8 cellular contexts compared by ENCODE assay signal in genomic region chr9:130054428-130054786, GRCh38. TPM values are rescaled to one million over a fixed set of nuclear protein-coding genes. Genes with fewer than 3 reads are reported as not detected.
DNase-seq lines count a peak whose midpoint lies in the region; ATAC-seq and TF ChIP-seq lines count a peak whose summit lies in the region.

No MANE protein-coding gene starts in this region.

- no peaks in the 10 kb centered on the region for H3K27me3 Mint-ChIP-seq in CD8-positive, alpha-beta memory T cell

- peak overlapping the region; percentile 99 for H3K4me2 ChIP-seq in OCI-LY7 (ENCODE audit: low read length)
- peak overlapping the region; percentile 61 for H3K4me2 ChIP-seq in neuronal stem cell (ENCODE audit: insufficient read depth, low read length, poor library complexity, severe bottlenecking)

- H3K23ac ChIP-seq in neuronal stem cell (ENCODE audit: low read depth, low read length, poor library complexity), result no peak overlapping the region

- peak overlapping the region; percentile 98 for H3K27ac ChIP-seq in CD8-positive, alpha-beta memory T cell (ENCODE audit: low read depth, low read length)
- H3K27ac ChIP-seq in OCI-LY7 (ENCODE audit: low read depth, low read length, poor library complexity, severe bottlenecking), result peak overlapping the region; percentile 40
- peak overlapping the region; percentile 87 for H3K27ac ChIP-seq in neuronal stem cell (replicated peaks; ENCODE audit: low read length)

- H3K27ac Mint-ChIP-seq in CD8-positive, alpha-beta memory T cell, result peak overlapping the region; percentile 91 to 100 (median 96)

- H4K91ac ChIP-seq in neuronal stem cell (ENCODE audit: low read depth, low read length, poor library complexity), result no peak overlapping the region

- H3K4me1 Mint-ChIP-seq in CD8-positive, alpha-beta memory T cell, result peaks cover 20 to 49% (median 43%) of the 10 kb centered on the region in 3 donors

- H3K4me3 Mint-ChIP-seq in CD8-positive, alpha-beta memory T cell, result peak overlapping the region; percentile 90 to 99 (median 94)

- H2BK120ac ChIP-seq in neuronal stem cell (ENCODE audit: low read depth, low read length), result no peak overlapping the region

- H3K9ac ChIP-seq in neuronal stem cell (ENCODE audit: low read depth, low read length, poor library complexity), result peak overlapping the region; percentile 93

- no peak overlapping the region for H3K4ac ChIP-seq in neuronal stem cell (ENCODE audit: low read length)

- no peak for DNase-seq in CD8-positive, alpha-beta memory T cell
- DNase-seq in OCI-LY7 (ENCODE audit: low spot score) (no peak), epithelial cell of proximal tubule (ENCODE audit: low read depth) (no peak), neuronal stem cell (ENCODE audit: low spot score) (no peak), GM13977 (ENCODE audit: low spot score) (no peak), NCI-H2196 treated with DMSO at 0.1 percent for 48 hours (lab: John Stamatoyannopoulos, UW; ENCODE audit: unreplicated experiment) (no peak)
- no peak for DNase-seq in stimulated activated CD4-positive, alpha-beta T cell treated with anti-CD3 and anti-CD28 coated beads, Interleukin-2, amount 100 ng/mL, for 48 hours

- H2AFZ ChIP-seq in OCI-LY7 (ENCODE audit: low read length) (peak overlapping the region; percentile 59; the same call in 1 of the 2 replicates), neuronal stem cell (ENCODE audit: low read length) (peak overlapping the region; percentile 98)

- no peak overlapping the region for H2BK15ac ChIP-seq in neuronal stem cell (ENCODE audit: low read length)

- no peaks in the 10 kb centered on the region for H3K9me3 Mint-ChIP-seq in CD8-positive, alpha-beta memory T cell

- in situ Hi-C loops in GM13977 (cut with MboI; ENCODE audit: low pct_unique_long_range_greater_than_20kb, low sequenced_read_pairs, unreplicated experiment), result no loop called here

- peak overlapping the region; percentile 99 for H3K4me3 ChIP-seq in CD8-positive, alpha-beta memory T cell (ENCODE audit: low read length)
- H3K4me3 ChIP-seq in OCI-LY7 (ENCODE audit: low read depth, low read length, poor library complexity, severe bottlenecking), result peak overlapping the region; percentile 92
- peak overlapping the region; percentile 96 for H3K4me3 ChIP-seq in epithelial cell of proximal tubule (ENCODE audit: low read depth, low read length)
- peak overlapping the region; percentile 70 to 96 for H3K4me3 ChIP-seq in neuronal stem cell (ENCODE audit: low read length in 2 of 2)

- peaks cover 0 to 23% (median 4%) of the 10 kb centered on the region in 3 donors for H3K36me3 Mint-ChIP-seq in CD8-positive, alpha-beta memory T cell

- no peak overlapping the region for H3K14ac ChIP-seq in neuronal stem cell (ENCODE audit: low read length)

- TSS peak; percentile 68 for BruUV-seq in OCI-LY7 (replicated peaks; lab: Mats Ljungman, UMichigan)

- H2BK12ac ChIP-seq in neuronal stem cell (ENCODE audit: low read length), result no peak overlapping the region

- peaks cover 18% of the 10 kb centered on the region for H3K4me1 ChIP-seq in CD8-positive, alpha-beta memory T cell (ENCODE audit: insufficient read depth, low read length)
- H3K4me1 ChIP-seq in OCI-LY7 (ENCODE audit: insufficient read depth, low read length, poor library complexity, severe bottlenecking) (peaks cover 52% of the 10 kb centered on the region), neuronal stem cell (ENCODE audit: control insufficient read depth in 2 of 2, insufficient read depth in 1 of 2, low read depth in 1 of 2, low read length in 2 of 2) (peaks cover 0 to 7% of the 10 kb centered on the region in 2 donors)

- intact Hi-C loops in OCI-LY7 (cut with micrococcal nuclease; ENCODE audit: unreplicated experiment), result no loop called here

- no peaks in the 10 kb centered on the region; the same call in 1 of the 2 replicates for H4K20me1 ChIP-seq in OCI-LY7 (ENCODE audit: insufficient read depth, low read length)

- H2BK5ac ChIP-seq in neuronal stem cell (ENCODE audit: low read length), result no peak overlapping the region

- no peak overlapping the region for H3K18ac ChIP-seq in neuronal stem cell (ENCODE audit: low read length)

- H3K79me1 ChIP-seq in neuronal stem cell (ENCODE audit: low read depth, low read length), result peaks cover 4% of the 10 kb centered on the region

- H3K9me2 ChIP-seq in OCI-LY7 (ENCODE audit: insufficient read depth, low read length), result no peaks in the 10 kb centered on the region

- peak overlapping the region; percentile 25 for H2AK5ac ChIP-seq in neuronal stem cell (ENCODE audit: low read depth, low read length)

- peaks cover 74% of the 10 kb centered on the region for H3K79me2 ChIP-seq in OCI-LY7 (ENCODE audit: insufficient read depth, low read depth, low read length)

- POLR2A ChIA-PET in CD8-positive, alpha-beta memory T cell (lab: Charles Lee), result interaction anchor here (1.4 to 2.0 kb wide), 5 partner anchors 9 to 168 kb away, joined by 5 to 13 read pairs (median 7); partner anchors contain the start of gene FNBP1
- POLR2A ChIA-PET in OCI-LY7 (lab: Charles Lee), result interaction anchor here (0.8 to 1.8 kb wide), 5 partner anchors 7 to 169 kb away, joined by 3 to 10 read pairs (median 6); no protein-coding TSS in a partner anchor

- CTCF ChIA-PET in CD8-positive, alpha-beta memory T cell (lab: Charles Lee), result interaction anchor here (0.9 to 2.6 kb wide), 4 partner anchors 10 to 166 kb away, joined by 3 to 16 read pairs (median 5); no protein-coding TSS in a partner anchor
- CTCF ChIA-PET in OCI-LY7 (lab: Charles Lee; ENCODE audit: unreplicated experiment), result no interaction called here

- no peak for TF ChIP-seq CTCF in OCI-LY7 (conservative IDR thresholded peaks at IDR 0.05; ENCODE audit: low read length)
- TF ChIP-seq CTCF in epithelial cell of proximal tubule (conservative IDR thresholded peaks at IDR 0.05; ENCODE audit: low read depth, low read length), result no peak
- no peak for TF ChIP-seq CTCF in GM13977 (IDR thresholded peaks at IDR 0.05; ENCODE audit: extremely low read depth, insufficient read depth, missing control alignments)

- WGBS in neuronal stem cell (ENCODE audit: extremely low coverage in 2 of 2, insufficient read length in 2 of 2, insufficient replicate concordance in 1 of 2), 2 donors, result no CpG with 5 or more reads among the region's 10 CpGs

- H3K27me3 ChIP-seq in CD8-positive, alpha-beta memory T cell (ENCODE audit: insufficient read depth, low read length, poor library complexity, severe bottlenecking), result no peaks in the 10 kb centered on the region
- H3K27me3 ChIP-seq in neuronal stem cell (ENCODE audit: control insufficient read depth in 3 of 3, insufficient read depth in 3 of 3, low read depth in 1 of 3, low read length in 3 of 3), result no peaks in the 10 kb centered on the region

- ATAC-seq in HG02610 (IDR thresholded peaks at IDR 0.05; ENCODE audit: unreplicated experiment), result no peak

- H3K36me3 ChIP-seq in CD8-positive, alpha-beta memory T cell (ENCODE audit: insufficient read depth, low read length), result no peaks in the 10 kb centered on the region
- H3K36me3 ChIP-seq in OCI-LY7 (ENCODE audit: insufficient read depth, low read length), result peaks cover 16% of the 10 kb centered on the region; the same call in 1 of the 2 replicates
- H3K36me3 ChIP-seq in neuronal stem cell (replicated peaks in 1 of 2; ENCODE audit: control insufficient read depth in 2 of 2, insufficient read depth in 2 of 2, low read length in 2 of 2), result peaks cover 0 to 19% of the 10 kb centered on the region in 2 donors

- H3K9me3 ChIP-seq in CD8-positive, alpha-beta memory T cell (ENCODE audit: low read length), result no peaks in the 10 kb centered on the region
- H3K9me3 ChIP-seq in OCI-LY7 (ENCODE audit: low read length) (no peaks in the 10 kb centered on the region), neuronal stem cell (replicated peaks in 1 of 2; ENCODE audit: control insufficient read depth in 2 of 2, insufficient read depth in 1 of 2, low read depth in 1 of 2, low read length in 2 of 2) (no peaks in the 10 kb centered on the region)

- H4K8ac ChIP-seq in neuronal stem cell (ENCODE audit: low read depth, low read length), result no peak overlapping the region

RNA-seq across cellular contexts. Expression of gene GPR107, which starts 0.7 kb away (rescaled TPM):
- 10 to 100 TPM; 21.3 to 21.4 TPM for total RNA-seq in CD8-positive, alpha-beta memory T cell
- 4.2 TPM for polyA plus RNA-seq in CD8-positive, alpha-beta memory T cell
- total RNA-seq in OCI-LY7 (2014; rRNA removed; shearing (Covaris generic)), result 8.7 and 10.4 TPM in 2 replicates
- total RNA-seq in OCI-LY7 (2022) (24.3 and 28.8 TPM in 2 replicates), epithelial cell of proximal tubule (13.5 and 15.8 TPM in 2 replicates)
- polyA plus RNA-seq in neuronal stem cell (2013, experiment 1 of 2), result 24.1 TPM
- polyA plus RNA-seq in neuronal stem cell (2013, experiment 2 of 2), result 24.2 TPM

RNA-seq across cellular contexts. Expression of gene FNBP1, which starts 11.4 kb away (rescaled TPM):
- 100 to 1,000 TPM; 226 to 230 TPM for total RNA-seq in CD8-positive, alpha-beta memory T cell
- polyA plus RNA-seq in CD8-positive, alpha-beta memory T cell, result 176 TPM
- total RNA-seq in OCI-LY7 (2014; rRNA removed; shearing (Covaris generic)), result 93.3 and 117 TPM in 2 replicates
- total RNA-seq in OCI-LY7 (2022) (164 and 168 TPM in 2 replicates), epithelial cell of proximal tubule (8.8 and 25.6 TPM in 2 replicates)
- 33.7 TPM for polyA plus RNA-seq in neuronal stem cell (2013, experiment 1 of 2)
- polyA plus RNA-seq in neuronal stem cell (2013, experiment 2 of 2), result 34.7 TPM

Comparison
In these comparisons a context has a peak if more than half of its experiments do, and no peak if none do; other contexts are left out.
1. H3K27ac ChIP-seq: peak in every context shown above with its lines; median percentile 98 in CD8-positive, alpha-beta memory T cell; 87 in neuronal stem cell; 40 in OCI-LY7.